ENCODE assay signal across 27 cellular contexts in genomic region chr10:87764072-87764934, GRCh38.
"Had no signal": no experiment of that assay in that cellular context is flagged by ENCODE, and none has a peak within 500 bp of the region (broad histone marks: within the 10 kb centered on the region; RNA-seq: fewer than 3 reads in every experiment).

No MANE protein-coding gene starts in this region.

- H3K9me3 ChIP-seq: adrenal gland, Peyer's patch, SJSA1 had no signal

- H3K27ac Mint-ChIP-seq: activated CD8-positive, alpha-beta T cell treated with anti-CD3 and anti-CD28 coated beads, Interleukin-2, amount 10 ng/mL, durations not matched to agents 7 days and 5 days; activated naive CD8-positive, alpha-beta T cell treated with anti-CD3 and anti-CD28 coated beads, Interleukin-2, amount 10 ng/mL, durations not matched to agents 7 days and 5 days; T-helper 17 cell; WTC11 had no signal

- H3K4me1 ChIP-seq: Peyer's patch had no signal

- H3K4me3 Mint-ChIP-seq: activated CD8-positive, alpha-beta T cell treated with anti-CD3 and anti-CD28 coated beads, Interleukin-2, amount 10 ng/mL, durations not matched to agents 7 days and 5 days; activated naive CD8-positive, alpha-beta T cell treated with anti-CD3 and anti-CD28 coated beads, Interleukin-2, amount 10 ng/mL, durations not matched to agents 7 days and 5 days; T-helper 17 cell; WTC11 had no signal

- H3K4me3 ChIP-seq: adrenal gland, Peyer's patch, SJSA1 had no signal

- H3K9me3 Mint-ChIP-seq: activated naive CD8-positive, alpha-beta T cell treated with anti-CD3 and anti-CD28 coated beads, Interleukin-2, amount 10 ng/mL, durations not matched to agents 7 days and 5 days; activated T-helper 2 cell treated with anti-CD3 and anti-CD28 coated beads, Interferon-gamma antibody, Interleukin-2, Interleukin-4, amounts not matched to agents 10 μg/mL and 5 μg/mL and 100 μg/mL, durations not matched to agents 14 hours and 24 hours and 36 hours; WTC11 had no signal

- H3K27ac ChIP-seq: adrenal gland, Peyer's patch, RWPE1, SJSA1 had no signal

- H3K27me3 Mint-ChIP-seq: activated naive CD8-positive, alpha-beta T cell treated with anti-CD3 and anti-CD28 coated beads, Interleukin-2, amount 10 ng/mL, durations not matched to agents 7 days and 5 days; T-helper 17 cell had no signal

- DNase-seq: activated CD4-positive, alpha-beta T cell treated with anti-CD3 and anti-CD28 coated beads for 48 hours; activated CD4-positive, alpha-beta T cell treated with anti-CD3 and anti-CD28 coated beads, Interleukin-2, amount 50 U/mL, for 4 hours; activated CD4-positive, CD25-positive, alpha-beta regulatory T cell treated with anti-CD3 and anti-CD28 coated beads, Interleukin-2, amount 50 U/mL, for 72 hours; activated CD8-positive, alpha-beta memory T cell treated with anti-CD3 and anti-CD28 coated beads, Interleukin-2, amount 50 U/mL, for 48 hours; activated CD8-positive, alpha-beta T cell treated with anti-CD3 and anti-CD28 coated beads, Interleukin-2, amount 10 ng/mL, durations not matched to agents 7 days and 5 days; activated gamma-delta T cell treated with Interleukin-2 at 50 U/mL for 16 hours; activated naive CD8-positive, alpha-beta T cell treated with anti-CD3 and anti-CD28 coated beads, Interleukin-2, amount 10 ng/mL, durations not matched to agents 7 days and 5 days; activated T-cell treated with anti-CD3 and anti-CD28 coated beads, Interleukin-2, amount 50 U/mL, for 1 hour; adrenal gland; anterior cingulate cortex; central memory CD4-positive, alpha-beta T cell; Kasumi-1; KBM-7; NCI-H1048; NCI-H1930; NCI-H2107; NCI-H510A treated with DMSO at 0.1 percent for 48 hours; NCI-H69; NK-92 treated with Interleukin-12 subunit alpha and Interleukin-12 subunit beta, amount 100 ng/mL, for 24 hours; Peyer's patch; SHP77; T-helper 17 cell; T-helper 9 cell had no signal
